ENCODE assay signal across 1 cellular context in genomic region chr22:44263547-44263946, GRCh38.
TF ChIP-seq lines count a peak whose summit lies in the region.

No MANE protein-coding gene starts in this region.

TF ChIP-seq in WTC11, 78 proteins besides CTCF, POLR2A, EP300 and RAD21 (continued from another document):
- no peak for TF ChIP-seq HMGXB4 (CRISPR knock-in tag; IDR thresholded peaks at IDR 0.05)
